In the genomic region with DNA sequence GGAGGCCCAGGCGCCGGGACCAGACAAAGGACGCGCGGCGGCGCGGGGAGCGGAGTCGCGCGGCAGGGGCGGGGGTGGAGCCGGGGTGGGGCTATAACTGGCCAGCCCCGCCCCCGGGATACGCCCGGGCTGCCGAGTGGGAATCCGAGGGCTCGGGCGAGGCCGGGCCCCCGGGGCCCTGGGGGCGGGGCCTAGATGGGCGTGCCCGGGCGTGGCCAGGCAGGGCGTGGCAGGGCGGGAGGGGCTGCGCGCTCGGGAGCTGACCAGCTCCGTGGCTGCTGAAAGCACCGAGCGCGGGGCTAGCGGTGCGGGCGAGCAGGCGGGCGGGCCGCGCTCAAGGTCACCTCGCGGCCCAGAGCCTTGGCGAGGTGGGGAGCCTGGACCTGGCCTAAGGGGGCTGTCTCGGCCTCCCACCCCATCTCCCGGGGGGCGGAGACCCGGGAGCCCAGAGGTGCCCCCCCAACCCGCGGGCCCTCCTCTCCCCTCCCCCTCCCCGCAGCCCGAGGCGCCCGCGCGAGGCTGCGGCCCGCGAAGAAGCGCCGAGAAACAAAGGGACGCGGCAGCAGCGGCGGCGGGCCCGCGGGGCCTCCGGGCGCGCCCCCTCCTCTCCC, we compare ENCODE assay signal across 10 cellular contexts. TPM values are rescaled to one million over a fixed set of nuclear protein-coding genes. Genes with fewer than 3 reads are reported as not detected.
DNase-seq lines count a peak whose midpoint lies in the region; ATAC-seq and TF ChIP-seq lines count a peak whose summit lies in the region.
"Had no signal": no experiment of that assay in that cellular context is flagged by ENCODE, and none has a peak within 500 bp of the region (broad histone marks: within the 10 kb centered on the region; RNA-seq: fewer than 3 reads in every experiment).

No MANE protein-coding gene starts in this region.

- peaks cover 9% of the 10 kb centered on the region for H3K27me3 Mint-ChIP-seq in brain
- H3K27me3 Mint-ChIP-seq in memory B cell = peaks cover 13% of the 10 kb centered on the region

- peak overlapping the region; percentile 86 to 94 (median 89) for H3K4me3 Mint-ChIP-seq in brain
- no peak overlapping the region for H3K4me3 Mint-ChIP-seq in memory B cell

- H3K4me1 ChIP-seq in tibial nerve = peaks cover 0 to 47% (median 22%) of the 10 kb centered on the region in 4 donors

- ATAC-seq in memory B cell (ENCODE audit: low read depth) (no peak), HG02610 (IDR thresholded peaks at IDR 0.05; ENCODE audit: unreplicated experiment) (no peak), HG03460 (IDR thresholded peaks at IDR 0.05; ENCODE audit: unreplicated experiment) (no peak)
- ATAC-seq: HCT116 had no signal

- H3K27ac Mint-ChIP-seq in brain (peak overlapping the region in 4 of 5 experiments; percentile 90 to 98 (median 92)), memory B cell (peak overlapping the region; percentile 81)

- peaks cover 0 to 15% (median 6%) of the 10 kb centered on the region in 3 donors for H3K36me3 ChIP-seq in tibial nerve

- peak overlapping the region in 1 of 4 donors; percentile 22 for H3K4me3 ChIP-seq in tibial nerve

- H3K27ac ChIP-seq in tibial nerve = no peak overlapping the region

- H3K9me3 Mint-ChIP-seq in brain (peaks cover 0 to 13% (median 4%) of the 10 kb centered on the region in 5 experiments), memory B cell (peaks cover 1% of the 10 kb centered on the region)

- H3K9me3 ChIP-seq in tibial nerve = peaks cover 0 to 5% (median 0%) of the 10 kb centered on the region in 4 donors

- no peak for TF ChIP-seq POLR2A in tibial nerve (IDR thresholded peaks at IDR 0.05)

- H3K4me1 Mint-ChIP-seq in brain = peaks cover 36% of the 10 kb centered on the region
- H3K4me1 Mint-ChIP-seq in memory B cell = peaks cover 20% of the 10 kb centered on the region

- no peak for TF ChIP-seq EP300 in tibial nerve (IDR thresholded peaks at IDR 0.05)

- TF ChIP-seq CTCF in brain (conservative IDR thresholded peaks at IDR 0.05) (no peak), tibial nerve (IDR thresholded peaks at IDR 0.05) (no peak)

- WGBS in tibial nerve, 2 donors = 8 to 18% methylated on average over 16 to 46 of the region's 74 CpGs

- DNase-seq in DMS79 (lab: John Stamatoyannopoulos, UW) (peak; percentile 64), NCI-H1092 (lab: John Stamatoyannopoulos, UW) (peak; percentile 52), memory B cell (ENCODE audit: low spot score in 2 of 2) (no peak), tibial nerve (ENCODE audit: low spot score in 2 of 2) (no peak), HT-29 (ENCODE audit: low spot score) (no peak)

- H3K36me3 Mint-ChIP-seq in brain = peaks cover 42% of the 10 kb centered on the region
- H3K36me3 Mint-ChIP-seq in memory B cell = peaks cover 6% of the 10 kb centered on the region

- H3K27me3 ChIP-seq in tibial nerve = peaks cover 0 to 55% of the 10 kb centered on the region in 2 donors

RNA-seq across cellular contexts. Expression of gene ELAVL3, which starts 1.3 kb away (rescaled TPM):
- 165 TPM for polyA plus RNA-seq in brain (ENCODE audit: insufficient read depth, low read depth, low replicate concordance)
- total RNA-seq in tibial nerve = not detected
- not detected in 2 replicates for total RNA-seq in HT-29 (2014; rRNA removed; shearing (Covaris generic))
- total RNA-seq: pulmonary artery endothelial cell had no signal

RNA-seq across cellular contexts. Expression of gene ZNF653, which starts 26.1 kb away (rescaled TPM):
- polyA plus RNA-seq in brain (ENCODE audit: insufficient read depth, low read depth, low replicate concordance) = 15.8 TPM
- 10 to 100 TPM in 2 of 4 donors, 1 to 10 TPM in 2; 7.2 to 22.9 (median 11.7) TPM for total RNA-seq in tibial nerve
- 7.5 and 9.8 TPM in 2 replicates for total RNA-seq in HT-29 (2014; rRNA removed; shearing (Covaris generic))

RNA-seq across cellular contexts. Expression of gene PRKCSH, which starts 44.1 kb away (rescaled TPM):
- 525 TPM for polyA plus RNA-seq in brain (ENCODE audit: insufficient read depth, low read depth, low replicate concordance)
- 100 to 1,000 TPM in 1 of 4 donors, 10 to 100 TPM in 3; 94.0 to 101 (median 97.4) TPM for total RNA-seq in tibial nerve
- total RNA-seq in HT-29 (2014; rRNA removed; shearing (Covaris generic)) = 145 and 159 TPM in 2 replicates

RNA-seq across cellular contexts. Expression of gene ODAD3, which starts 44.7 kb away (rescaled TPM):
- 7.7 TPM for polyA plus RNA-seq in brain (ENCODE audit: insufficient read depth, low read depth, low replicate concordance)
- 1 to 10 TPM in 1 of 4 donors, under 1 TPM in 1, not detected in 2; 0.42 to 1.3 TPM for total RNA-seq in tibial nerve
- total RNA-seq in HT-29 (2014; rRNA removed; shearing (Covaris generic)) = not detected in 2 replicates

RNA-seq across cellular contexts. Expression of gene ECSIT, which starts 49.4 kb away (rescaled TPM):
- 75.7 TPM for polyA plus RNA-seq in brain (ENCODE audit: insufficient read depth, low read depth, low replicate concordance)
- total RNA-seq in tibial nerve = 10 to 100 TPM; 45.2 to 81.6 (median 58.4) TPM
- total RNA-seq in HT-29 (2014; rRNA removed; shearing (Covaris generic)) = 55.7 and 56.4 TPM in 2 replicates

Comparison
In these comparisons a context has a peak if more than half of its experiments do, and no peak if none do; other contexts are left out.
1. DNase-seq: peak in DMS79 (single experiment) and NCI-H1092 (single experiment); none in memory B cell (0 of 2), tibial nerve (0 of 2) and HT-29 (single experiment).